ENCODE assay signal across 25 cellular contexts in genomic region chr6:4189249-4189648, GRCh38.
"Had no signal": no experiment of that assay in that cellular context is flagged by ENCODE, and none has a peak within 500 bp of the region (broad histone marks: within the 10 kb centered on the region; RNA-seq: fewer than 3 reads in every experiment).

No MANE protein-coding gene starts in this region.

- H3K27ac ChIP-seq: coronary artery, dorsolateral prefrontal cortex, esophagus muscularis mucosa, foreskin keratinocyte, gastroesophageal sphincter, heart right ventricle, left lung, lower lobe of right lung had no signal

- H3K36me3 ChIP-seq: esophagus muscularis mucosa, gastroesophageal sphincter, heart right ventricle, left lung, lower lobe of right lung had no signal

- FAIRE-seq: colon, endothelial cell of umbilical vein, frontal cortex, islet of Langerhans, keratinocyte had no signal

- H3K4me3 Mint-ChIP-seq: memory B cell; naive thymus-derived CD4-positive, alpha-beta T cell had no signal

- H3K4me3 ChIP-seq: coronary artery, dorsolateral prefrontal cortex, esophagus muscularis mucosa, gastroesophageal sphincter, heart right ventricle, left lung, lower lobe of right lung had no signal

- DNase-seq: dermis blood vessel endothelial cell; dorsolateral prefrontal cortex; effector CD4-positive, alpha-beta T cell; effector memory CD4-positive, alpha-beta T cell; foreskin keratinocyte; head of caudate nucleus; heart right ventricle; hippocampal formation; left cardiac atrium; left ventricle myocardium superior; lower lobe of right lung; mammary epithelial cell; mesendoderm; midbrain; naive thymus-derived CD4-positive, alpha-beta T cell had no signal

- H3K4me1 ChIP-seq: esophagus muscularis mucosa, foreskin keratinocyte, gastroesophageal sphincter, heart right ventricle, left lung, lower lobe of right lung had no signal

- H3K27me3 ChIP-seq: dorsolateral prefrontal cortex, esophagus muscularis mucosa, gastroesophageal sphincter, heart right ventricle, left lung had no signal

- H3K27ac Mint-ChIP-seq: memory B cell; naive thymus-derived CD4-positive, alpha-beta T cell had no signal

- H3K36me3 Mint-ChIP-seq: memory B cell; naive thymus-derived CD4-positive, alpha-beta T cell had no signal

- ATAC-seq: foreskin keratinocyte; gastroesophageal sphincter; heart right ventricle; left cardiac atrium; left lung; left ventricle myocardium superior; lower lobe of right lung; naive thymus-derived CD4-positive, alpha-beta T cell had no signal

- H3K9me3 ChIP-seq: esophagus muscularis mucosa, gastroesophageal sphincter, heart right ventricle, left lung, lower lobe of right lung had no signal

- H3K4me1 Mint-ChIP-seq: memory B cell had no signal

- H3K9me3 Mint-ChIP-seq: memory B cell had no signal
